Comparison of ENCODE assay signal across 17 cellular contexts in the genomic region with DNA sequence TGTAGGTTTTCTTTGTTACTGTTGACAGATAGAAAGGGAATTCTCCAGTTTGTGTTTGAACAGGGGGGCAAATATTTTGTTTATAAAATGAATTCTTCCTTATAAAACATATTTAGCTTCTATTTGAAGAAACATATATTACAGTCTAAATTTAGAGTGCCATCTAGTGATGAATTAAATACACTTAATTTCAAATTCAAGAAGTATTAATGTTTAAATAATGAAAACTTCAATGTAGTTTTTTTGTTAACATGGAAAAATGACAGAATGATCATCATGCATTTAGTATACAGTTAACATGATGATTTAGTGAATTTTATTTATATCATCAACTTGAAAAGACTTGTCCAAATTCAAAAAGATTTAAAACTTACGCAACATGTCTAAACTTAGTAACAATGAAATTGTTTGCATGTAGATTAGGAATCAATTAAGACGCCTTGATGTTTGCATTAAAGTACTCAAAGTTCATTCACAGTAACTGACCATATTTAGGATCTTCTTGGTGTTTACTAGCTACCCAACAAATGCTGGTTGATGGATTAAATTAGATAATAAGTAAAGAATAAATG.
DNase-seq lines count a peak whose midpoint lies in the region; ATAC-seq and TF ChIP-seq lines count a peak whose summit lies in the region.
"Had no signal": no experiment of that assay in that cellular context is flagged by ENCODE, and none has a peak within 500 bp of the region (broad histone marks: within the 10 kb centered on the region; RNA-seq: fewer than 3 reads in every experiment).

No MANE protein-coding gene starts in this region.

- H3K27me3 ChIP-seq in adipocyte (replicated peaks; ENCODE audit: control insufficient read depth, insufficient read depth, low read length) = no peaks in the 10 kb centered on the region
- H3K27me3 ChIP-seq: tibial artery had no signal

- H3K4me3 ChIP-seq in adipocyte (ENCODE audit: low read length) = no peak overlapping the region
- H3K4me3 ChIP-seq: GM12878, tibial artery had no signal

- H3K4me3 Mint-ChIP-seq in HFFc6 (no peak overlapping the region), neural crest cell (no peak overlapping the region)
- no peak overlapping the region for H3K4me3 Mint-ChIP-seq in activated T-cell treated with anti-CD3 and anti-CD28 coated beads, Interleukin-2, amount 50 U/mL, for 72 hours
- H3K4me3 Mint-ChIP-seq: activated naive CD8-positive, alpha-beta T cell treated with anti-CD3 and anti-CD28 coated beads for 36 hours had no signal

- H3K9ac ChIP-seq in adipocyte (ENCODE audit: low read length) = peak overlapping the region; percentile 47
- H3K9ac ChIP-seq: parathyroid adenoma had no signal

- peaks cover 23% of the 10 kb centered on the region for H3K9me3 Mint-ChIP-seq in HFFc6
- peaks cover 3% of the 10 kb centered on the region for H3K9me3 Mint-ChIP-seq in neural crest cell
- H3K9me3 Mint-ChIP-seq in activated T-cell treated with anti-CD3 and anti-CD28 coated beads, Interleukin-2, amount 50 U/mL, for 72 hours = no peaks in the 10 kb centered on the region
- H3K9me3 Mint-ChIP-seq: activated naive CD8-positive, alpha-beta T cell treated with anti-CD3 and anti-CD28 coated beads for 36 hours had no signal

- no peaks in the 10 kb centered on the region for H3K9me3 ChIP-seq in adipocyte (ENCODE audit: control insufficient read depth, low read length)
- H3K9me3 ChIP-seq: tibial artery had no signal

- peaks cover 36% of the 10 kb centered on the region for H3K36me3 Mint-ChIP-seq in HFFc6 (ENCODE audit: low read depth)
- no peaks in the 10 kb centered on the region for H3K36me3 Mint-ChIP-seq in neural crest cell (ENCODE audit: low read depth)
- H3K36me3 Mint-ChIP-seq in activated T-cell treated with anti-CD3 and anti-CD28 coated beads, Interleukin-2, amount 50 U/mL, for 72 hours (ENCODE audit: insufficient read depth in 2 of 2) = no peaks in the 10 kb centered on the region
- H3K36me3 Mint-ChIP-seq: activated naive CD8-positive, alpha-beta T cell treated with anti-CD3 and anti-CD28 coated beads for 36 hours had no signal

- ATAC-seq in activated T-cell treated with anti-CD3 and anti-CD28 coated beads, Interleukin-2, amount 50 U/mL, for 72 hours (replicated peaks in 1 of 2) = no peak
- ATAC-seq: GM12878 had no signal

- peaks cover 88% of the 10 kb centered on the region for H3K4me1 Mint-ChIP-seq in HFFc6 (ENCODE audit: low read depth)
- peaks cover 4% of the 10 kb centered on the region for H3K4me1 Mint-ChIP-seq in neural crest cell
- H3K4me1 Mint-ChIP-seq in activated T-cell treated with anti-CD3 and anti-CD28 coated beads, Interleukin-2, amount 50 U/mL, for 72 hours (ENCODE audit: low read depth) = no peaks in the 10 kb centered on the region
- H3K4me1 Mint-ChIP-seq: activated naive CD8-positive, alpha-beta T cell treated with anti-CD3 and anti-CD28 coated beads for 36 hours had no signal

- H3K27me3 Mint-ChIP-seq in HFFc6 (ENCODE audit: insufficient read depth) = 0 out of 2 replicates have a peak, but pooled peaks cover 1% of the 10 kb centered on the region
- H3K27me3 Mint-ChIP-seq in neural crest cell (ENCODE audit: low read depth) = no peaks in the 10 kb centered on the region
- no peaks in the 10 kb centered on the region for H3K27me3 Mint-ChIP-seq in activated T-cell treated with anti-CD3 and anti-CD28 coated beads, Interleukin-2, amount 50 U/mL, for 72 hours (ENCODE audit: low read depth)
- H3K27me3 Mint-ChIP-seq: activated naive CD8-positive, alpha-beta T cell treated with anti-CD3 and anti-CD28 coated beads for 36 hours had no signal

- H3K27ac Mint-ChIP-seq in HFFc6 (peak overlapping the region; percentile 49; the same call in 1 of the 2 replicates), neural crest cell (ENCODE audit: unreplicated experiment) (no peak overlapping the region)
- no peak overlapping the region for H3K27ac Mint-ChIP-seq in activated T-cell treated with anti-CD3 and anti-CD28 coated beads, Interleukin-2, amount 50 U/mL, for 72 hours
- H3K27ac Mint-ChIP-seq: activated naive CD8-positive, alpha-beta T cell treated with anti-CD3 and anti-CD28 coated beads for 36 hours had no signal

- TF ChIP-seq CTCF in HFFc6 (IDR thresholded peaks at IDR 0.05) (peak; percentile 75), neural crest cell (conservative IDR thresholded peaks at IDR 0.05) (peak; percentile 55)

- H3K36me3 ChIP-seq in adipocyte (ENCODE audit: control insufficient read depth, insufficient read depth, low read length, severe bottlenecking) = no peaks in the 10 kb centered on the region
- H3K36me3 ChIP-seq: tibial artery had no signal

- DNase-seq in DMS53 (lab: John Stamatoyannopoulos, UW) (peak; percentile 3), DMS53 treated with DMSO at 0.1 percent for 48 hours (lab: John Stamatoyannopoulos, UW; ENCODE audit: unreplicated experiment) (no peak), HFFc6 (no peak), adipocyte (ENCODE audit: low read depth) (peak; percentile 57), neural crest cell (ENCODE audit: low read depth, low spot score) (no peak), NCI-H2196 treated with DMSO at 0.1 percent for 48 hours (lab: John Stamatoyannopoulos, UW; ENCODE audit: unreplicated experiment) (no peak)
- DNase-seq in stimulated activated CD4-positive, alpha-beta T cell treated with anti-CD3 and anti-CD28 coated beads, Interleukin-15, amount 100 ng/mL, for 24 hours = no peak
- DNase-seq in activated T-cell treated with anti-CD3 and anti-CD28 coated beads, Interleukin-2, amount 50 U/mL, for 72 hours = no peak
- DNase-seq: activated CD4-positive, CD25-positive, alpha-beta regulatory T cell treated with anti-CD3 and anti-CD28 coated beads, Interleukin-2, amount 50 U/mL, for 72 hours; activated naive CD8-positive, alpha-beta T cell treated with anti-CD3 and anti-CD28 coated beads for 36 hours; activated T-cell treated with anti-CD3 and anti-CD28 coated beads for 4 hours; cortex of kidney; DMS79; NCI-H146; tibial artery had no signal

- peaks cover 29% of the 10 kb centered on the region for H3K4me1 ChIP-seq in adipocyte (ENCODE audit: control insufficient read depth, insufficient read depth, low read length)
- H3K4me1 ChIP-seq: parathyroid adenoma had no signal

Comparison
In these comparisons a context has a peak if more than half of its experiments do, and no peak if none do; other contexts are left out.
1. DNase-seq: peak in DMS53 (single experiment) and adipocyte (single experiment); none in DMS53 treated with DMSO at 0.1 percent for 48 hours (single experiment), HFFc6 (single experiment), neural crest cell (single experiment), stimulated activated CD4-positive, alpha-beta T cell treated with anti-CD3 and anti-CD28 coated beads, Interleukin-15, amount 100 ng/mL, for 24 hours (single experiment), activated T-cell treated with anti-CD3 and anti-CD28 coated beads, Interleukin-2, amount 50 U/mL, for 72 hours (0 of 2) and NCI-H2196 treated with DMSO at 0.1 percent for 48 hours (single experiment).